In the genomic region with DNA sequence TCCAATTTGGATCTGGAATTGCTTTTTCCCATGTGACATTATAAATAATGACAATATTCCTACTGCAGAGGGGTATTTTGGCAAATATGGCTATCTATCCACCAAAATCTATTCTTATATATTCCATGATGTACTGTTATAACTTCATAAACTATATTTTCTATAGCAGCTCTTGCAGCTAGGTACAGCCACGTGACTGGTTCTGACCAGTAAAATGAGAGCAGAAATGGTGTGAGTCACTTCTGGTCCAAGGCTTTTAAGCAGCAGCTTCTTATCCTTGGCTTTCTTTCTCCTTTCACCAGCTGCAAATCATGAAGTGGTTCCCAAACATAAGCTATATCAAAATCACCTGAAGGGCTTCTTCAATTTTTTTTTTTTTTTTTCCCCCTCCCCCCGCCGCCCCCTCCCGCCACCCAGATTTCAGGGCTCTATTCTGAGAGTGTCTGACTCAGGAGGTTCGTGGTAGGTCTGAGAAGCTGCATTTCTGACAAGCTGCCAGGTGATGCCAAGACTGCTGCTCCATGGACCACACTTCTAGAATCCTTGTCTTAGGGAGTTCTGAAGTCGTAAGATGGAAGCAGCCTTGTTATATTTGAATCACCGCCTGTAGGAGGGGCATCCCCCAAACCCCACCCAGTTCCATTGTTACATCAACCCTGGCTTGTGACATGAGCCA, we compare ENCODE assay signal across 15 cellular contexts.
"Had no signal": no experiment of that assay in that cellular context is flagged by ENCODE, and none has a peak within 500 bp of the region (broad histone marks: within the 10 kb centered on the region; RNA-seq: fewer than 3 reads in every experiment).

No MANE protein-coding gene starts in this region.

- H3K4me1 Mint-ChIP-seq: T-helper 17 cell had no signal

- H3K27ac Mint-ChIP-seq: activated CD4-positive, alpha-beta memory T cell treated with anti-CD3 and anti-CD28 coated beads for 36 hours; activated naive CD4-positive, alpha-beta T cell treated with anti-CD3 and anti-CD28 coated beads for 36 hours; activated T-helper 1 cell treated with anti-CD3 and anti-CD28 coated beads, Interleukin-12 subunit alpha, Interleukin-12 subunit beta, Interleukin-2, Interleukin-4 antibody, amounts not matched to agents 30 ng/mL and 10 ng/mL and 1 ng/mL, durations not matched to agents 14 hours and 24 hours and 36 hours; dendritic cell treated with granulocyte-macrophage colony-stimulating factor and Interleukin-4, amounts not matched to agents 40 ng/mL and 50 ng/mL, for 4 days; effector memory CD8-positive, alpha-beta T cell; natural killer cell; T-helper 17 cell had no signal

- DNase-seq: activated CD4-positive, alpha-beta memory T cell treated with anti-CD3 and anti-CD28 coated beads for 36 hours; activated CD8-positive, alpha-beta memory T cell treated with anti-CD3 and anti-CD28 coated beads, Interleukin-2, amount 50 U/mL, for 4 hours; activated naive CD4-positive, alpha-beta T cell treated with anti-CD3 and anti-CD28 coated beads for 36 hours; caudate nucleus; effector memory CD8-positive, alpha-beta T cell; erythroblast; mammary epithelial cell; mucosa of descending colon; natural killer cell; right cardiac atrium; substantia nigra; T-helper 17 cell; transverse colon had no signal

- H3K9me3 Mint-ChIP-seq: activated CD4-positive, alpha-beta memory T cell treated with anti-CD3 and anti-CD28 coated beads for 36 hours; activated naive CD4-positive, alpha-beta T cell treated with anti-CD3 and anti-CD28 coated beads for 36 hours; activated T-helper 1 cell treated with anti-CD3 and anti-CD28 coated beads, Interleukin-12 subunit alpha, Interleukin-12 subunit beta, Interleukin-2, Interleukin-4 antibody, amounts not matched to agents 30 ng/mL and 10 ng/mL and 1 ng/mL, durations not matched to agents 14 hours and 24 hours and 36 hours; dendritic cell treated with granulocyte-macrophage colony-stimulating factor and Interleukin-4, amounts not matched to agents 40 ng/mL and 50 ng/mL, for 4 days; effector memory CD8-positive, alpha-beta T cell; natural killer cell had no signal

- H3K4me3 Mint-ChIP-seq: activated CD4-positive, alpha-beta memory T cell treated with anti-CD3 and anti-CD28 coated beads for 36 hours; activated naive CD4-positive, alpha-beta T cell treated with anti-CD3 and anti-CD28 coated beads for 36 hours; activated T-helper 1 cell treated with anti-CD3 and anti-CD28 coated beads, Interleukin-12 subunit alpha, Interleukin-12 subunit beta, Interleukin-2, Interleukin-4 antibody, amounts not matched to agents 30 ng/mL and 10 ng/mL and 1 ng/mL, durations not matched to agents 14 hours and 24 hours and 36 hours; dendritic cell treated with granulocyte-macrophage colony-stimulating factor and Interleukin-4, amounts not matched to agents 40 ng/mL and 50 ng/mL, for 4 days; effector memory CD8-positive, alpha-beta T cell; natural killer cell; T-helper 17 cell had no signal

- H3K27me3 Mint-ChIP-seq: activated CD4-positive, alpha-beta memory T cell treated with anti-CD3 and anti-CD28 coated beads for 36 hours; dendritic cell treated with granulocyte-macrophage colony-stimulating factor and Interleukin-4, amounts not matched to agents 40 ng/mL and 50 ng/mL, for 4 days; effector memory CD8-positive, alpha-beta T cell; T-helper 17 cell had no signal

- H3K36me3 Mint-ChIP-seq: activated CD4-positive, alpha-beta memory T cell treated with anti-CD3 and anti-CD28 coated beads for 36 hours; natural killer cell had no signal
